In the genomic region with DNA sequence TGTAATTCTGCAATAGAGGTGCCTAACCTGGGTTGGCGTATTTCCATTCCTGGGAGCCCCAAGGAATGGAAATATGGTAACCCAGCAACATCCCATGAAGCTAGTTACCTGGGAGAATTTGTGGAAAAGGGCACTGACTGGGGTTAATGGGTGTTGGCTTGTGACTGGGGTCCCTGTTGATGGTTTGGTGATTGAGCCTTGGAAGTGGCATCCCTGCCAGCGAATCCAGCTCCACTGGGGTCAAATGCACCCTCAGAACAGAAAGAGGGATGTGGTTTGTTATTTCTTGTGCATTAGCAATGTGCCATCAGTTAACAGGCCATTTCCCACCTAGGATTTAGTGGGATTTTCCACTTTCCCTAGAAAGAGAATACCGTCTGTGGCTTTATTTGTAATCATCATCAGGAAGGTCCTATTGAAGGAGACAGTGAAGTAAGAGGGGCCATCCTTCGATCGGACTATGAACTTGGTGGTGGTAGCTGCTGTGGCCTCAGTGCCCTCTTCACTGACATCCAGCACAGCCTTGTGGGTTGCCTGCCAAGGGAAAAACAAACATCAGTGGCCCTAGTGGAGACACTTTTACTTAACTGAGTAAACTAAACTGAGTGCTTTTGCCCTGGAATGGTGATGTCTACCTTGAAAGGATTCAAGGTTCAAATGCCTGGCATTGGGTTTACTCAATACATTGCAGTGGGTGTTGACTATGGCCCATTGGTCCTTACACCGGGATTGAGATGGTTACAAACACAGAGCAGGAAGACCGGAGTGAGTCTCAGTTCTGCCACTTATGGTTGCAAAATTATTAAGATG, we compare ENCODE assay signal across 1 cellular context.
TF ChIP-seq lines count a peak whose summit lies in the region.

No MANE protein-coding gene starts in this region.

TF ChIP-seq in HepG2, 621 proteins besides CTCF, POLR2A, EP300 and RAD21 (continued from another document and continues in another):
- TF ChIP-seq, protein P1, sequence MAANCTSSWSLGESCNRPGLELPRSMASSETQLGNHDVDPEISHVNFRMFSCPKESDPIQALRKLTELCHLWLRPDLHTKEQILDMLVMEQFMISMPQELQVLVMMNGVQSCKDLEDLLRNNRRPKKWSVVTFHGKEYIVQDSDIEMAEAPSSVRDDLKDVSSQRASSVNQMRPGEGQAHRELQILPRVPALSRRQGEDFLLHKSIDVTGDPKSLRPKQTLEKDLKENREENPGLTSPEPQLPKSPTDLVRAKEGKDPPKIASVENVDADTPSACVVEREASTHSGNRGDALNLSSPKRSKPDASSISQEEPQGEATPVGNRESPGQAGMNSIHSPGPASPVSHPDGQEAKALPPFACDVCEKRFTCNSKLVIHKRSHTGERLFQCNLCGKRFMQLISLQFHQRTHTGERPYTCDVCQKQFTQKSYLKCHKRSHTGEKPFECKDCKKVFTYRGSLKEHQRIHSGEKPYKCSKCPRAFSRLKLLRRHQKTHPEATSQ (CRISPR knock-in tag; IDR thresholded peaks at IDR 0.05; ENCODE audit: borderline replicate concordance), result 0 out of 2 replicates have a peak, but pooled peaks have one; percentile 25
- TF ChIP-seq, protein P2, sequence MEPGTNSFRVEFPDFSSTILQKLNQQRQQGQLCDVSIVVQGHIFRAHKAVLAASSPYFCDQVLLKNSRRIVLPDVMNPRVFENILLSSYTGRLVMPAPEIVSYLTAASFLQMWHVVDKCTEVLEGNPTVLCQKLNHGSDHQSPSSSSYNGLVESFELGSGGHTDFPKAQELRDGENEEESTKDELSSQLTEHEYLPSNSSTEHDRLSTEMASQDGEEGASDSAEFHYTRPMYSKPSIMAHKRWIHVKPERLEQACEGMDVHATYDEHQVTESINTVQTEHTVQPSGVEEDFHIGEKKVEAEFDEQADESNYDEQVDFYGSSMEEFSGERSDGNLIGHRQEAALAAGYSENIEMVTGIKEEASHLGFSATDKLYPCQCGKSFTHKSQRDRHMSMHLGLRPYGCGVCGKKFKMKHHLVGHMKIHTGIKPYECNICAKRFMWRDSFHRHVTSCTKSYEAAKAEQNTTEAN (CRISPR knock-in tag; conservative IDR thresholded peaks at IDR 0.05), result 0 out of 2 replicates have a peak, but pooled peaks have one; percentile 26
- TF ChIP-seq, protein P3, sequence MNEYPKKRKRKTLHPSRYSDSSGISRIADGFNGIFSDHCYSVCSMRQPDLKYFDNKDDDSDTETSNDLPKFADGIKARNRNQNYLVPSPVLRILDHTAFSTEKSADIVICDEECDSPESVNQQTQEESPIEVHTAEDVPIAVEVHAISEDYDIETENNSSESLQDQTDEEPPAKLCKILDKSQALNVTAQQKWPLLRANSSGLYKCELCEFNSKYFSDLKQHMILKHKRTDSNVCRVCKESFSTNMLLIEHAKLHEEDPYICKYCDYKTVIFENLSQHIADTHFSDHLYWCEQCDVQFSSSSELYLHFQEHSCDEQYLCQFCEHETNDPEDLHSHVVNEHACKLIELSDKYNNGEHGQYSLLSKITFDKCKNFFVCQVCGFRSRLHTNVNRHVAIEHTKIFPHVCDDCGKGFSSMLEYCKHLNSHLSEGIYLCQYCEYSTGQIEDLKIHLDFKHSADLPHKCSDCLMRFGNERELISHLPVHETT (CRISPR knock-in tag; conservative IDR thresholded peaks at IDR 0.05), result no peak; the same call in 1 of the 2 replicates
- TF ChIP-seq POGZ (CRISPR knock-in tag; IDR thresholded peaks at IDR 0.05) (peak; percentile 48), ETV5 (CRISPR knock-in tag; IDR thresholded peaks at IDR 0.05; ENCODE audit: borderline replicate concordance) (peak; percentile 40; the same call in 1 of the 2 replicates), MTA1 (CRISPR knock-in tag; IDR thresholded peaks at IDR 0.05; ENCODE audit: borderline replicate concordance) (0 out of 2 replicates have a peak, but pooled peaks have one; percentile 20), ZMYM4 (CRISPR knock-in tag; IDR thresholded peaks at IDR 0.05) (peak; percentile 78), ZNF33B (CRISPR knock-in tag; IDR thresholded peaks at IDR 0.05) (no peak), NR2C2 (CRISPR knock-in tag; IDR thresholded peaks at IDR 0.05; ENCODE audit: borderline replicate concordance) (no peak), MED1 (CRISPR knock-in tag; IDR thresholded peaks at IDR 0.05) (peak; percentile 98), ZNF850 (CRISPR knock-in tag; conservative IDR thresholded peaks at IDR 0.05) (no peak), GATAD2A (CRISPR knock-in tag; IDR thresholded peaks at IDR 0.05) (peak; percentile 94), NCOA2 (CRISPR knock-in tag; IDR thresholded peaks at IDR 0.05) (peak; percentile 86), HMG20A (CRISPR knock-in tag; IDR thresholded peaks at IDR 0.05; ENCODE audit: borderline replicate concordance) (peak; percentile 73; the same call in 1 of the 2 replicates), ATRX (CRISPR knock-in tag; IDR thresholded peaks at IDR 0.05; ENCODE audit: borderline replicate concordance) (no peak), ZNF775 (CRISPR knock-in tag; IDR thresholded peaks at IDR 0.05; ENCODE audit: borderline replicate concordance) (peak; percentile 61; the same call in 1 of the 2 replicates), ZEB1 (IDR thresholded peaks at IDR 0.05; ENCODE audit: insufficient replicate concordance, low read depth) (no peak), ZNF264 (CRISPR knock-in tag; IDR thresholded peaks at IDR 0.05) (peak; percentile 54; the same call in 1 of the 2 replicates), MEIS2 (CRISPR knock-in tag; IDR thresholded peaks at IDR 0.05) (0 out of 2 replicates have a peak, but pooled peaks have one; percentile 62), MIER2 (CRISPR knock-in tag; IDR thresholded peaks at IDR 0.05) (0 out of 2 replicates have a peak, but pooled peaks have one; percentile 22), NFATC3 (CRISPR knock-in tag; IDR thresholded peaks at IDR 0.05) (no peak), ASH2L (IDR thresholded peaks at IDR 0.05; ENCODE audit: insufficient read length, low read depth, low read length) (peak; percentile 42), NCOA1 (CRISPR knock-in tag; IDR thresholded peaks at IDR 0.05) (0 out of 2 replicates have a peak, but pooled peaks have one; percentile 49), NR2F2 (IDR thresholded peaks at IDR 0.05; ENCODE audit: borderline replicate concordance, low read depth) (peak; percentile 76), BCL6 (CRISPR knock-in tag; IDR thresholded peaks at IDR 0.05) (peak; percentile 98), HDAC1 (CRISPR knock-in tag; IDR thresholded peaks at IDR 0.05) (peak; percentile 45; the same call in 1 of the 2 replicates), HHEX (CRISPR knock-in tag; IDR thresholded peaks at IDR 0.05) (peak; percentile 24; the same call in 1 of the 2 replicates), MAZ (IDR thresholded peaks at IDR 0.05; ENCODE audit: borderline replicate concordance, low read depth, low read length) (no peak), MAZ (CRISPR knock-in tag; IDR thresholded peaks at IDR 0.05; ENCODE audit: low read depth) (no peak), SALL1 (CRISPR knock-in tag; IDR thresholded peaks at IDR 0.05) (peak; percentile 90), RXRA (CRISPR knock-in tag; IDR thresholded peaks at IDR 0.05) (peak; percentile 82; the same call in 1 of the 2 replicates), ZNF335 (CRISPR knock-in tag; IDR thresholded peaks at IDR 0.05) (no peak), ZBTB38 (CRISPR knock-in tag; IDR thresholded peaks at IDR 0.05) (no peak)
- TF ChIP-seq, protein P4, sequence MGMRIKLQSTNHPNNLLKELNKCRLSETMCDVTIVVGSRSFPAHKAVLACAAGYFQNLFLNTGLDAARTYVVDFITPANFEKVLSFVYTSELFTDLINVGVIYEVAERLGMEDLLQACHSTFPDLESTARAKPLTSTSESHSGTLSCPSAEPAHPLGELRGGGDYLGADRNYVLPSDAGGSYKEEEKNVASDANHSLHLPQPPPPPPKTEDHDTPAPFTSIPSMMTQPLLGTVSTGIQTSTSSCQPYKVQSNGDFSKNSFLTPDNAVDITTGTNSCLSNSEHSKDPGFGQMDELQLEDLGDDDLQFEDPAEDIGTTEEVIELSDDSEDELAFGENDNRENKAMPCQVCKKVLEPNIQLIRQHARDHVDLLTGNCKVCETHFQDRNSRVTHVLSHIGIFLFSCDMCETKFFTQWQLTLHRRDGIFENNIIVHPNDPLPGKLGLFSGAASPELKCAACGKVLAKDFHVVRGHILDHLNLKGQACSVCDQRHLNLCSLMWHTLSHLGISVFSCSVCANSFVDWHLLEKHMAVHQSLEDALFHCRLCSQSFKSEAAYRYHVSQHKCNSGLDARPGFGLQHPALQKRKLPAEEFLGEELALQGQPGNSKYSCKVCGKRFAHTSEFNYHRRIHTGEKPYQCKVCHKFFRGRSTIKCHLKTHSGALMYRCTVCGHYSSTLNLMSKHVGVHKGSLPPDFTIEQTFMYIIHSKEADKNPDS (CRISPR knock-in tag; IDR thresholded peaks at IDR 0.05), result peak; percentile 73; the same call in 1 of the 2 replicates
- TF ChIP-seq, protein P5, sequence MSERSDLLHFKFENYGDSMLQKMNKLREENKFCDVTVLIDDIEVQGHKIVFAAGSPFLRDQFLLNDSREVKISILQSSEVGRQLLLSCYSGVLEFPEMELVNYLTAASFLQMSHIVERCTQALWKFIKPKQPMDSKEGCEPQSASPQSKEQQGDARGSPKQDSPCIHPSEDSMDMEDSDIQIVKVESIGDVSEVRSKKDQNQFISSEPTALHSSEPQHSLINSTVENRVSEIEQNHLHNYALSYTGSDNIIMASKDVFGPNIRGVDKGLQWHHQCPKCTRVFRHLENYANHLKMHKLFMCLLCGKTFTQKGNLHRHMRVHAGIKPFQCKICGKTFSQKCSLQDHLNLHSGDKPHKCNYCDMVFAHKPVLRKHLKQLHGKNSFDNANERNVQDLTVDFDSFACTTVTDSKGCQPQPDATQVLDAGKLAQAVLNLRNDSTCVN (CRISPR knock-in tag; IDR thresholded peaks at IDR 0.05; ENCODE audit: borderline replicate concordance), result no peak
- TF ChIP-seq, protein P6, sequence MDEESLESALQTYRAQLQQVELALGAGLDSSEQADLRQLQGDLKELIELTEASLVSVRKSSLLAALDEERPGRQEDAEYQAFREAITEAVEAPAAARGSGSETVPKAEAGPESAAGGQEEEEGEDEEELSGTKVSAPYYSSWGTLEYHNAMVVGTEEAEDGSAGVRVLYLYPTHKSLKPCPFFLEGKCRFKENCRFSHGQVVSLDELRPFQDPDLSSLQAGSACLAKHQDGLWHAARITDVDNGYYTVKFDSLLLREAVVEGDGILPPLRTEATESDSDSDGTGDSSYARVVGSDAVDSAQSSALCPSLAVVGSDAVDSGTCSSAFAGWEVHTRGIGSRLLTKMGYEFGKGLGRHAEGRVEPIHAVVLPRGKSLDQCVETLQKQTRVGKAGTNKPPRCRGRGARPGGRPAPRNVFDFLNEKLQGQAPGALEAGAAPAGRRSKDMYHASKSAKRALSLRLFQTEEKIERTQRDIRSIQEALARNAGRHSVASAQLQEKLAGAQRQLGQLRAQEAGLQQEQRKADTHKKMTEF (CRISPR knock-in tag; IDR thresholded peaks at IDR 0.05), result peak; percentile 79
- TF ChIP-seq, protein P7, sequence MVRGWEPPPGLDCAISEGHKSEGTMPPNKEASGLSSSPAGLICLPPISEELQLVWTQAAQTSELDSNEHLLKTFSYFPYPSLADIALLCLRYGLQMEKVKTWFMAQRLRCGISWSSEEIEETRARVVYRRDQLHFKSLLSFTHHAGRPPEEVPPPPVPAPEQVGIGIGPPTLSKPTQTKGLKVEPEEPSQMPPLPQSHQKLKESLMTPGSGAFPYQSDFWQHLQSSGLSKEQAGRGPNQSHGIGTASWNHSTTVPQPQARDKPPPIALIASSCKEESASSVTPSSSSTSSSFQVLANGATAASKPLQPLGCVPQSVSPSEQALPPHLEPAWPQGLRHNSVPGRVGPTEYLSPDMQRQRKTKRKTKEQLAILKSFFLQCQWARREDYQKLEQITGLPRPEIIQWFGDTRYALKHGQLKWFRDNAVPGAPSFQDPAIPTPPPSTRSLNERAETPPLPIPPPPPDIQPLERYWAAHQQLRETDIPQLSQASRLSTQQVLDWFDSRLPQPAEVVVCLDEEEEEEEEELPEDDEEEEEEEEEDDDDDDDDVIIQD (CRISPR knock-in tag; IDR thresholded peaks at IDR 0.05; ENCODE audit: low read depth), result peak; percentile 48; the same call in 1 of the 2 replicates
- TF ChIP-seq, protein P8, sequence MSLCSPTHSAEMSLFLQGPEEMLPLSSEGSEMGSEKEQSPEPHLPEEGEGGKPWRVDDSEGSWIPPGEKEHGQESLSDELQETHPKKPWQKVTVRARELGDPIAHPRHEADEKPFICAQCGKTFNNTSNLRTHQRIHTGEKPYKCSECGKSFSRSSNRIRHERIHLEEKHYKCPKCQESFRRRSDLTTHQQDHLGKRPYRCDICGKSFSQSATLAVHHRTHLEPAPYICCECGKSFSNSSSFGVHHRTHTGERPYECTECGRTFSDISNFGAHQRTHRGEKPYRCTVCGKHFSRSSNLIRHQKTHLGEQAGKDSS (CRISPR knock-in tag; IDR thresholded peaks at IDR 0.05; ENCODE audit: borderline replicate concordance, low read depth), result 0 out of 2 replicates have a peak, but pooled peaks have one; percentile 21
- TF ChIP-seq, protein P9, sequence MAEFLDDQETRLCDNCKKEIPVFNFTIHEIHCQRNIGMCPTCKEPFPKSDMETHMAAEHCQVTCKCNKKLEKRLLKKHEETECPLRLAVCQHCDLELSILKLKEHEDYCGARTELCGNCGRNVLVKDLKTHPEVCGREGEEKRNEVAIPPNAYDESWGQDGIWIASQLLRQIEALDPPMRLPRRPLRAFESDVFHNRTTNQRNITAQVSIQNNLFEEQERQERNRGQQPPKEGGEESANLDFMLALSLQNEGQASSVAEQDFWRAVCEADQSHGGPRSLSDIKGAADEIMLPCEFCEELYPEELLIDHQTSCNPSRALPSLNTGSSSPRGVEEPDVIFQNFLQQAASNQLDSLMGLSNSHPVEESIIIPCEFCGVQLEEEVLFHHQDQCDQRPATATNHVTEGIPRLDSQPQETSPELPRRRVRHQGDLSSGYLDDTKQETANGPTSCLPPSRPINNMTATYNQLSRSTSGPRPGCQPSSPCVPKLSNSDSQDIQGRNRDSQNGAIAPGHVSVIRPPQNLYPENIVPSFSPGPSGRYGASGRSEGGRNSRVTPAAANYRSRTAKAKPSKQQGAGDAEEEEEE (CRISPR knock-in tag; IDR thresholded peaks at IDR 0.05; ENCODE audit: borderline replicate concordance), result no peak
- TF ChIP-seq, protein P10, sequence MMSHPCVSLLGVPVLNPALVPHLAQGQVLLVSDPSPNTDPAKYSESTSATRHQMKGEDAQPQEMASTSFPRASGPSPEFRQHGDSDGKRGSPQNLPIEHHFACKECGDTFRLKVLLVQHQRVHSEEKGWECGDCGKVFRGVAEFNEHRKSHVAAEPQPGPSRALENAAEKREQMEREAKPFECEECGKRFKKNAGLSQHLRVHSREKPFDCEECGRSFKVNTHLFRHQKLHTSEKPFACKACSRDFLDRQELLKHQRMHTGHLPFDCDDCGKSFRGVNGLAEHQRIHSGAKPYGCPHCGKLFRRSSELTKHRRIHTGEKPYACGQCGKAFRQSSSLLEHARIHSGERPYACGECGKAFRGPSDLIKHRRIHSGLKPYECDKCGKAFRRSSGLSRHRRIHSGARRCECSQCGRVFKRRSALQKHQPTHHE (CRISPR knock-in tag; IDR thresholded peaks at IDR 0.05; ENCODE audit: borderline replicate concordance), result no peak
- TF ChIP-seq, protein P11, sequence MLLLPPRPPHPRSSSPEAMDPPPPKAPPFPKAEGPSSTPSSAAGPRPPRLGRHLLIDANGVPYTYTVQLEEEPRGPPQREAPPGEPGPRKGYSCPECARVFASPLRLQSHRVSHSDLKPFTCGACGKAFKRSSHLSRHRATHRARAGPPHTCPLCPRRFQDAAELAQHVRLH (CRISPR knock-in tag; IDR thresholded peaks at IDR 0.05; ENCODE audit: borderline replicate concordance, low read depth), result 0 out of 2 replicates have a peak, but pooled peaks have one; percentile 32
